17 cellular contexts compared by ENCODE assay signal in the genomic region with DNA sequence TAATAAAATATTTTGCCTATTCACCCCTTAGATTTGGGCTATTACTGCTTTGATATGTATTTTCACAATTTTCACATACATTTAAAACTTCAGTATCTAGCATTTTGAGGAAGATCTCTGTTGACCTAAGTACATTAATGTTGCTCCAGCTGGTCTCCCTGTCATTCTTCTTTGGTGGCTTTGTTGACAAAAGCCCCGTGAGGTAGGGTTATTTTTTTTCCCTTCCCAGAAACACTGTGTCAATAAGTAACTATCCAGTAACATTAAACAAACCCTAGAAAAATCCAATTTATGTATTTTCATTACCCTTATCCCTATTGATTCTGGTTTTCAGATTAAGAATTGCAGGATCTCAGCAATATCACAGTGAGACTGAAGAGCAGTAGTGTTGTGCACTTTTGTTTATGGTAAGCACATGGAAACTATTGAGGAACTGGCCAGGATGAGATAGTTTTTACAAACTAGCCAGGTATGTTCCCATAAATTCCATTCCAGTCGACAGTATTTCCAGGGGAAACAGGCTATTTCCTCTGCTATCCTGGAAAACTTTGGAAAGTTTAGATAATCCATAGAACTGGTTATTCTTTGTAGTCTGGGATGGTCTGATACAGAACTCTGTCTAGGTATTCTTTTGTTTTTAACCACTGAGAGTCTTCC.
DNase-seq lines count a peak whose midpoint lies in the region; ATAC-seq, FAIRE-seq and TF ChIP-seq lines count a peak whose summit lies in the region.
"Had no signal": no experiment of that assay in that cellular context is flagged by ENCODE, and none has a peak within 500 bp of the region (broad histone marks: within the 10 kb centered on the region; RNA-seq: fewer than 3 reads in every experiment).

No MANE protein-coding gene starts in this region.

- no peaks in the 10 kb centered on the region for H3K9me1 ChIP-seq in endothelial cell of umbilical vein (replicated peaks; ENCODE audit: control insufficient read depth, extremely low read depth, insufficient read depth, low read length)

- POLR2A ChIA-PET in endothelial cell of umbilical vein (lab: Charles Lee) = no interaction called here

- intact Hi-C loops in endothelial cell of umbilical vein (cut with micrococcal nuclease) (no loop called here), stomach (cut with DNase I; ENCODE audit: low total_unique reads) (no loop called here), psoas muscle (cut with DNase I) (no loop called here)

- in situ Hi-C loops in GM13977 (cut with MboI; ENCODE audit: low pct_unique_long_range_greater_than_20kb, low sequenced_read_pairs, unreplicated experiment) = no loop called here

- CTCF ChIA-PET in endothelial cell of umbilical vein (lab: Charles Lee) = no interaction called here

- H3K36me3 ChIP-seq in endothelial cell of umbilical vein (ENCODE audit: control insufficient read depth in 2 of 2, extremely low read depth in 1 of 2, insufficient read depth in 2 of 2, low read length in 2 of 2) (no peaks in the 10 kb centered on the region), stomach (peaks cover 0 to 6% (median 0%) of the 10 kb centered on the region in 4 donors), psoas muscle (ENCODE audit: insufficient read depth in 1 of 2, low read depth in 1 of 2) (no peaks in the 10 kb centered on the region)
- H3K36me3 ChIP-seq: MG63 had no signal

- no peak overlapping the region for H3K27ac ChIP-seq in endothelial cell of umbilical vein (ENCODE audit: insufficient read depth, low read depth, low read length)
- H3K27ac ChIP-seq in stomach = no peak overlapping the region
- no peak overlapping the region for H3K27ac ChIP-seq in psoas muscle

- H3K4me3 ChIP-seq in endothelial cell of umbilical vein (replicated peaks in 1 of 3; ENCODE audit: insufficient read depth in 1 of 3, low read depth in 1 of 3, low read length in 3 of 3) (no peak overlapping the region), stomach (no peak overlapping the region), psoas muscle (no peak overlapping the region)
- H3K4me3 ChIP-seq: MG63 had no signal

- no peak overlapping the region for H2AFZ ChIP-seq in endothelial cell of umbilical vein (ENCODE audit: low read depth, low read length)

- TF ChIP-seq POLR2A in endothelial cell of umbilical vein (IDR thresholded peaks at IDR 0.05; ENCODE audit: low read depth, low read length) = no peak
- no peak for TF ChIP-seq POLR2A in stomach (IDR thresholded peaks at IDR 0.05)

- H3K27me3 ChIP-seq in endothelial cell of umbilical vein (ENCODE audit: control insufficient read depth in 2 of 2, insufficient read depth in 2 of 2, low read length in 2 of 2) = no peaks in the 10 kb centered on the region
- H3K27me3 ChIP-seq in stomach = no peaks in the 10 kb centered on the region
- H3K27me3 ChIP-seq in psoas muscle (ENCODE audit: insufficient read depth in 3 of 3, low read length in 2 of 3) = no peaks in the 10 kb centered on the region
- H3K27me3 ChIP-seq: MG63 had no signal

- no peak overlapping the region for H3K9ac ChIP-seq in endothelial cell of umbilical vein (replicated peaks; ENCODE audit: extremely low read depth, insufficient read depth, low read length)

- dilution Hi-C loops in endothelial cell of umbilical vein (cut with MboI; ENCODE audit: extremely low pct_ligation_motif_present, low sequenced_read_pairs) = no loop called here

- BruUV-seq in endothelial cell of umbilical vein (replicated peaks; lab: Mats Ljungman, UMichigan) = no TSS peak

- no peak for ATAC-seq in GM19397 (IDR thresholded peaks at IDR 0.05; ENCODE audit: unreplicated experiment)
- no peak for ATAC-seq in psoas muscle

- H3K79me2 ChIP-seq in endothelial cell of umbilical vein (ENCODE audit: control insufficient read depth, insufficient read depth, low read length) = no peaks in the 10 kb centered on the region

- DNase-seq in DMS53 (lab: John Stamatoyannopoulos, UW) (peak; percentile 67), NCI-H146 (lab: John Stamatoyannopoulos, UW) (peak; percentile 64), SHP77 (lab: John Stamatoyannopoulos, UW) (peak; percentile 18 to 47), endothelial cell of umbilical vein (ENCODE audit: low read depth, low spot score) (peak; percentile 13), GM13977 (ENCODE audit: low spot score) (no peak), stomach (no peak), psoas muscle (no peak)
- DNase-seq: ACHN; CD4-positive, alpha-beta T cell; EL; H7; MG63; NK-92 treated with Interleukin-12 subunit alpha and Interleukin-12 subunit beta, amount 100 ng/mL, for 24 hours; OCI-M1; RPMI8226 had no signal

- FAIRE-seq in endothelial cell of umbilical vein (lab: Jason Lieb, UNC) = peak; percentile 21
- FAIRE-seq: D721Med had no signal

- no peaks in the 10 kb centered on the region for H3K4me1 ChIP-seq in endothelial cell of umbilical vein (ENCODE audit: control insufficient read depth, extremely low read depth, insufficient read depth, low read length)
- no peaks in the 10 kb centered on the region for H3K4me1 ChIP-seq in stomach
- H3K4me1 ChIP-seq in psoas muscle = no peaks in the 10 kb centered on the region

- 35 to 48% (median 45%) methylated on average over 2 of the region's 2 CpGs for WGBS in stomach, 5 donors
- 53 to 63% (median 62%) methylated on average over 2 of the region's 2 CpGs for WGBS in psoas muscle, 3 donors

- TF ChIP-seq CTCF in endothelial cell of umbilical vein (IDR thresholded peaks at IDR 0.05; ENCODE audit: extremely low read depth in 1 of 2, insufficient read depth in 1 of 2, low read depth in 1 of 2, low read length in 2 of 2) (no peak), GM13977 (IDR thresholded peaks at IDR 0.05; ENCODE audit: extremely low read depth, insufficient read depth, missing control alignments) (no peak), stomach (IDR thresholded peaks at IDR 0.05) (no peak), psoas muscle (IDR thresholded peaks at IDR 0.05) (no peak)

- no peak overlapping the region for H3K4me2 ChIP-seq in endothelial cell of umbilical vein (ENCODE audit: insufficient read depth, low read length)

- H4K20me1 ChIP-seq in endothelial cell of umbilical vein (replicated peaks; ENCODE audit: control insufficient read depth, extremely low read depth, insufficient read depth, low read length) = no peaks in the 10 kb centered on the region

- TF ChIP-seq EP300 in stomach (IDR thresholded peaks at IDR 0.05) = no peak

- H3K9me3 ChIP-seq in endothelial cell of umbilical vein (replicated peaks; ENCODE audit: control insufficient read depth, insufficient read depth, low read length) = no peaks in the 10 kb centered on the region
- H3K9me3 ChIP-seq in stomach = no peaks in the 10 kb centered on the region
- H3K9me3 ChIP-seq in psoas muscle = peaks cover 3% of the 10 kb centered on the region
- H3K9me3 ChIP-seq: MG63 had no signal

TF ChIP-seq in endothelial cell of umbilical vein, 7 proteins besides CTCF, POLR2A, EP300 and RAD21:
- TF ChIP-seq FOS (IDR thresholded peaks at IDR 0.05; ENCODE audit: borderline replicate concordance, insufficient read depth, low read length) (no peak), JUN (IDR thresholded peaks at IDR 0.05; ENCODE audit: borderline replicate concordance, insufficient read depth, insufficient read length, low read depth) (no peak), GATA2 (IDR thresholded peaks at IDR 0.05; ENCODE audit: insufficient read depth, insufficient read length, low read depth, low read length) (no peak), POLR2AphosphoS5 (IDR thresholded peaks at IDR 0.05; ENCODE audit: insufficient read depth, low read depth, low read length) (no peak), EZH2 (IDR thresholded peaks at IDR 0.05; ENCODE audit: borderline replicate concordance, low read depth, low read length, severe bottlenecking) (no peak), MYC (IDR thresholded peaks at IDR 0.05; ENCODE audit: low read depth, low read length) (no peak)
- TF ChIP-seq, protein P1, sequence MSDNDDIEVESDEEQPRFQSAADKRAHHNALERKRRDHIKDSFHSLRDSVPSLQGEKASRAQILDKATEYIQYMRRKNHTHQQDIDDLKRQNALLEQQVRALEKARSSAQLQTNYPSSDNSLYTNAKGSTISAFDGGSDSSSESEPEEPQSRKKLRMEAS (IDR thresholded peaks at IDR 0.05; ENCODE audit: insufficient read depth, insufficient read length) = no peak
TF ChIP-seq in endothelial cell of umbilical vein: peak in this region for 0.

Comparison
In these comparisons a context has a peak if more than half of its experiments do, and no peak if none do; other contexts are left out.
1. DNase-seq: peak in DMS53 (single experiment), NCI-H146 (single experiment), SHP77 (2 of 2) and endothelial cell of umbilical vein (single experiment); none in GM13977 (single experiment), stomach (single experiment) and psoas muscle (0 of 2).